Comparison of ENCODE assay signal across 12 cellular contexts in genomic region chr9:4965174-4965821, GRCh38.
"Had no signal": no experiment of that assay in that cellular context is flagged by ENCODE, and none has a peak within 500 bp of the region (broad histone marks: within the 10 kb centered on the region; RNA-seq: fewer than 3 reads in every experiment).

No MANE protein-coding gene starts in this region.

- H3K27ac ChIP-seq: breast epithelium, dorsolateral prefrontal cortex, pancreas, stomach, thyroid gland, vagina had no signal

- DNase-seq: activated CD4-positive, CD25-positive, alpha-beta regulatory T cell treated with anti-CD3 and anti-CD28 coated beads, Interleukin-2, amount 50 U/mL, for 72 hours; dorsolateral prefrontal cortex; hippocampal formation; nephron progenitor cell; pancreas; stimulated activated CD4-positive, alpha-beta T cell treated with anti-CD3 and anti-CD28 coated beads, Interleukin-4, amount 100 ng/mL, for 1 hour; stimulated activated CD8-positive, alpha-beta memory T cell treated with anti-CD3 and anti-CD28 coated beads, Interleukin-4, amount 100 ng/mL, for 48 hours; stomach; thyroid gland had no signal

- H3K4me1 Mint-ChIP-seq: nephron progenitor cell had no signal

- H3K36me3 ChIP-seq: breast epithelium, pancreas, stomach, thyroid gland, vagina had no signal

- H3K4me1 ChIP-seq: breast epithelium, pancreas, thyroid gland, vagina had no signal

- H3K27me3 ChIP-seq: breast epithelium, dorsolateral prefrontal cortex, pancreas, stomach, thyroid gland, vagina had no signal

- H3K9me3 ChIP-seq: pancreas, stomach, thyroid gland, vagina had no signal

- H3K27ac Mint-ChIP-seq: nephron progenitor cell had no signal

- H3K4me3 ChIP-seq: breast epithelium, dorsolateral prefrontal cortex, pancreas, stomach, thyroid gland, vagina had no signal

- H3K4me3 Mint-ChIP-seq: nephron progenitor cell had no signal

- ATAC-seq: esophagus mucosa, pancreas had no signal
